Comparison of ENCODE assay signal across 3 cellular contexts in the genomic region with DNA sequence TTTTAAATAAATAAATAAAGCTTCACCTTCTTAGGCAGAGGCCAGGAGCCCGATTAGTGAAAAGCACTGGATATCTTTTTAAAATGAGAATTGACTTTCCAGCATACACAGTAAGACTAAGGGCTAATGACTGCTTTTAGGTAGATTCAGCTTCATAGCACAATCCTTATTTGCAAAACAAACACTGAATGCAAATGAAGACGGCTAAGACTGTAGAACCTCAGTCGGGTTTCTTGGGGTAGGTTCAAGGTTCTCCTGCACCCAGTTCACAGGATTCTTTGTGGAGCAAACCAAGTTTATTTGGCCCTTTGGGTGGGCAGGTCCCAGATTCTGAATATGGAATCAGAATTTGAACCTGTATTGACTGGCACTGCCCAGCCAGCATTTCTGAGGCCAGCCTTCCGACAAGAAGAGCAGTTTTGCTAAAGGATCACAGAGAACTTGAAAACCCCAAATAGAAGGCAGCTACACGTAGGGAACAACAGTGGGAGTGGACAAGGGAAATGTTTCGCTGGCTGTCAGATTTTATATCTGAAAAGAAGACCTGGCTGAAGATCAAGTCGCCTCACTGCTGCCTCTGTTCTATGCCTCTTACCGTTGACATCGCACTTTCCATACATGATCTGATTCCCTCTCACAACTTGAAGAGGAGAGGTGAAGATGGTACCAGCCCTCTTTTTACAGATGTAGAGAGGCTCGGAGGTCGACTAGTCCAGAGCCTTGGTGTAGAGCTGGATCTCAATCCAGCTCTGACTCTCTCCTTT.
TF ChIP-seq lines count a peak whose summit lies in the region.

No MANE protein-coding gene starts in this region.

TF ChIP-seq in IMR-90, 13 proteins besides CTCF, POLR2A, EP300 and RAD21:
- TF ChIP-seq, protein P1, sequence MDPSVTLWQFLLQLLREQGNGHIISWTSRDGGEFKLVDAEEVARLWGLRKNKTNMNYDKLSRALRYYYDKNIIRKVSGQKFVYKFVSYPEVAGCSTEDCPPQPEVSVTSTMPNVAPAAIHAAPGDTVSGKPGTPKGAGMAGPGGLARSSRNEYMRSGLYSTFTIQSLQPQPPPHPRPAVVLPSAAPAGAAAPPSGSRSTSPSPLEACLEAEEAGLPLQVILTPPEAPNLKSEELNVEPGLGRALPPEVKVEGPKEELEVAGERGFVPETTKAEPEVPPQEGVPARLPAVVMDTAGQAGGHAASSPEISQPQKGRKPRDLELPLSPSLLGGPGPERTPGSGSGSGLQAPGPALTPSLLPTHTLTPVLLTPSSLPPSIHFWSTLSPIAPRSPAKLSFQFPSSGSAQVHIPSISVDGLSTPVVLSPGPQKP (IDR thresholded peaks at IDR 0.05; ENCODE audit: borderline replicate concordance, low read depth, low read length) = no peak
- TF ChIP-seq, protein P2, sequence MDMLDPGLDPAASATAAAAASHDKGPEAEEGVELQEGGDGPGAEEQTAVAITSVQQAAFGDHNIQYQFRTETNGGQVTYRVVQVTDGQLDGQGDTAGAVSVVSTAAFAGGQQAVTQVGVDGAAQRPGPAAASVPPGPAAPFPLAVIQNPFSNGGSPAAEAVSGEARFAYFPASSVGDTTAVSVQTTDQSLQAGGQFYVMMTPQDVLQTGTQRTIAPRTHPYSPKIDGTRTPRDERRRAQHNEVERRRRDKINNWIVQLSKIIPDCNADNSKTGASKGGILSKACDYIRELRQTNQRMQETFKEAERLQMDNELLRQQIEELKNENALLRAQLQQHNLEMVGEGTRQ (IDR thresholded peaks at IDR 0.05; ENCODE audit: low read depth, low read length) = no peak
- TF ChIP-seq NFE2L2 (IDR thresholded peaks at IDR 0.05; ENCODE audit: low read depth, low read length) (no peak), BHLHE40 (IDR thresholded peaks at IDR 0.05; ENCODE audit: low read depth, low read length) (no peak), CEBPB (IDR thresholded peaks at IDR 0.05; ENCODE audit: low read depth, low read length) (no peak), FOS (IDR thresholded peaks at IDR 0.05; ENCODE audit: low read depth, low read length) (no peak), MAFK (IDR thresholded peaks at IDR 0.05; ENCODE audit: low read depth, low read length) (no peak), RFX5 (IDR thresholded peaks at IDR 0.05; ENCODE audit: low read depth, low read length) (no peak), SMC3 (IDR thresholded peaks at IDR 0.05; ENCODE audit: low read depth, low read length) (no peak), RCOR1 (IDR thresholded peaks at IDR 0.05; ENCODE audit: insufficient replicate concordance, low read length) (no peak), MXI1 (IDR thresholded peaks at IDR 0.05; ENCODE audit: borderline replicate concordance, low read depth, low read length) (no peak), CHD1 (IDR thresholded peaks at IDR 0.05; ENCODE audit: low read depth, low read length) (no peak)

TF ChIP-seq in H1, 55 proteins besides CTCF, POLR2A, EP300 and RAD21 (continues in another document):
- TF ChIP-seq BACH1 (IDR thresholded peaks at IDR 0.05; ENCODE audit: low read length) (no peak), CBX5 (IDR thresholded peaks at IDR 0.05; ENCODE audit: low read depth, low read length) (no peak), HDAC2 (IDR thresholded peaks at IDR 0.05; ENCODE audit: borderline replicate concordance in 1 of 2, low read depth in 2 of 2, low read length in 2 of 2) (no peak), TEAD4 (IDR thresholded peaks at IDR 0.05; ENCODE audit: low read depth, low read length) (no peak), ZNF274 (IDR thresholded peaks at IDR 0.05; ENCODE audit: borderline replicate concordance, extremely low read depth, low read length) (no peak), JUND (IDR thresholded peaks at IDR 0.05; ENCODE audit: low read length) (no peak), KDM4A (IDR thresholded peaks at IDR 0.05; ENCODE audit: low read depth, low read length, severe bottlenecking) (no peak), BRCA1 (IDR thresholded peaks at IDR 0.05; ENCODE audit: low read depth, low read length) (no peak), TAF1 (IDR thresholded peaks at IDR 0.05; ENCODE audit: low read depth, low read length) (no peak)
- TF ChIP-seq, protein P3, sequence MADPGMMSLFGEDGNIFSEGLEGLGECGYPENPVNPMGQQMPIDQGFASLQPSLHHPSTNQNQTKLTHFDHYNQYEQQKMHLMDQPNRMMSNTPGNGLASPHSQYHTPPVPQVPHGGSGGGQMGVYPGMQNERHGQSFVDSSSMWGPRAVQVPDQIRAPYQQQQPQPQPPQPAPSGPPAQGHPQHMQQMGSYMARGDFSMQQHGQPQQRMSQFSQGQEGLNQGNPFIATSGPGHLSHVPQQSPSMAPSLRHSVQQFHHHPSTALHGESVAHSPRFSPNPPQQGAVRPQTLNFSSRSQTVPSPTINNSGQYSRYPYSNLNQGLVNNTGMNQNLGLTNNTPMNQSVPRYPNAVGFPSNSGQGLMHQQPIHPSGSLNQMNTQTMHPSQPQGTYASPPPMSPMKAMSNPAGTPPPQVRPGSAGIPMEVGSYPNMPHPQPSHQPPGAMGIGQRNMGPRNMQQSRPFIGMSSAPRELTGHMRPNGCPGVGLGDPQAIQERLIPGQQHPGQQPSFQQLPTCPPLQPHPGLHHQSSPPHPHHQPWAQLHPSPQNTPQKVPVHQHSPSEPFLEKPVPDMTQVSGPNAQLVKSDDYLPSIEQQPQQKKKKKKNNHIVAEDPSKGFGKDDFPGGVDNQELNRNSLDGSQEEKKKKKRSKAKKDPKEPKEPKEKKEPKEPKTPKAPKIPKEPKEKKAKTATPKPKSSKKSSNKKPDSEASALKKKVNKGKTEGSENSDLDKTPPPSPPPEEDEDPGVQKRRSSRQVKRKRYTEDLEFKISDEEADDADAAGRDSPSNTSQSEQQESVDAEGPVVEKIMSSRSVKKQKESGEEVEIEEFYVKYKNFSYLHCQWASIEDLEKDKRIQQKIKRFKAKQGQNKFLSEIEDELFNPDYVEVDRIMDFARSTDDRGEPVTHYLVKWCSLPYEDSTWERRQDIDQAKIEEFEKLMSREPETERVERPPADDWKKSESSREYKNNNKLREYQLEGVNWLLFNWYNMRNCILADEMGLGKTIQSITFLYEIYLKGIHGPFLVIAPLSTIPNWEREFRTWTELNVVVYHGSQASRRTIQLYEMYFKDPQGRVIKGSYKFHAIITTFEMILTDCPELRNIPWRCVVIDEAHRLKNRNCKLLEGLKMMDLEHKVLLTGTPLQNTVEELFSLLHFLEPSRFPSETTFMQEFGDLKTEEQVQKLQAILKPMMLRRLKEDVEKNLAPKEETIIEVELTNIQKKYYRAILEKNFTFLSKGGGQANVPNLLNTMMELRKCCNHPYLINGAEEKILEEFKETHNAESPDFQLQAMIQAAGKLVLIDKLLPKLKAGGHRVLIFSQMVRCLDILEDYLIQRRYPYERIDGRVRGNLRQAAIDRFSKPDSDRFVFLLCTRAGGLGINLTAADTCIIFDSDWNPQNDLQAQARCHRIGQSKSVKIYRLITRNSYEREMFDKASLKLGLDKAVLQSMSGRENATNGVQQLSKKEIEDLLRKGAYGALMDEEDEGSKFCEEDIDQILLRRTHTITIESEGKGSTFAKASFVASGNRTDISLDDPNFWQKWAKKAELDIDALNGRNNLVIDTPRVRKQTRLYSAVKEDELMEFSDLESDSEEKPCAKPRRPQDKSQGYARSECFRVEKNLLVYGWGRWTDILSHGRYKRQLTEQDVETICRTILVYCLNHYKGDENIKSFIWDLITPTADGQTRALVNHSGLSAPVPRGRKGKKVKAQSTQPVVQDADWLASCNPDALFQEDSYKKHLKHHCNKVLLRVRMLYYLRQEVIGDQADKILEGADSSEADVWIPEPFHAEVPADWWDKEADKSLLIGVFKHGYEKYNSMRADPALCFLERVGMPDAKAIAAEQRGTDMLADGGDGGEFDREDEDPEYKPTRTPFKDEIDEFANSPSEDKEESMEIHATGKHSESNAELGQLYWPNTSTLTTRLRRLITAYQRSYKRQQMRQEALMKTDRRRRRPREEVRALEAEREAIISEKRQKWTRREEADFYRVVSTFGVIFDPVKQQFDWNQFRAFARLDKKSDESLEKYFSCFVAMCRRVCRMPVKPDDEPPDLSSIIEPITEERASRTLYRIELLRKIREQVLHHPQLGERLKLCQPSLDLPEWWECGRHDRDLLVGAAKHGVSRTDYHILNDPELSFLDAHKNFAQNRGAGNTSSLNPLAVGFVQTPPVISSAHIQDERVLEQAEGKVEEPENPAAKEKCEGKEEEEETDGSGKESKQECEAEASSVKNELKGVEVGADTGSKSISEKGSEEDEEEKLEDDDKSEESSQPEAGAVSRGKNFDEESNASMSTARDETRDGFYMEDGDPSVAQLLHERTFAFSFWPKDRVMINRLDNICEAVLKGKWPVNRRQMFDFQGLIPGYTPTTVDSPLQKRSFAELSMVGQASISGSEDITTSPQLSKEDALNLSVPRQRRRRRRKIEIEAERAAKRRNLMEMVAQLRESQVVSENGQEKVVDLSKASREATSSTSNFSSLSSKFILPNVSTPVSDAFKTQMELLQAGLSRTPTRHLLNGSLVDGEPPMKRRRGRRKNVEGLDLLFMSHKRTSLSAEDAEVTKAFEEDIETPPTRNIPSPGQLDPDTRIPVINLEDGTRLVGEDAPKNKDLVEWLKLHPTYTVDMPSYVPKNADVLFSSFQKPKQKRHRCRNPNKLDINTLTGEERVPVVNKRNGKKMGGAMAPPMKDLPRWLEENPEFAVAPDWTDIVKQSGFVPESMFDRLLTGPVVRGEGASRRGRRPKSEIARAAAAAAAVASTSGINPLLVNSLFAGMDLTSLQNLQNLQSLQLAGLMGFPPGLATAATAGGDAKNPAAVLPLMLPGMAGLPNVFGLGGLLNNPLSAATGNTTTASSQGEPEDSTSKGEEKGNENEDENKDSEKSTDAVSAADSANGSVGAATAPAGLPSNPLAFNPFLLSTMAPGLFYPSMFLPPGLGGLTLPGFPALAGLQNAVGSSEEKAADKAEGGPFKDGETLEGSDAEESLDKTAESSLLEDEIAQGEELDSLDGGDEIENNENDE (IDR thresholded peaks at IDR 0.05; ENCODE audit: insufficient replicate concordance, low read length) = no peak

TF ChIP-seq in neural cell, 6 proteins besides CTCF, POLR2A, EP300 and RAD21:
- TF ChIP-seq MXI1 (conservative IDR thresholded peaks at IDR 0.05; ENCODE audit: poor library complexity, severe bottlenecking) = no peak
- no peak for TF ChIP-seq EZH2 (IDR thresholded peaks at IDR 0.05; ENCODE audit: borderline replicate concordance, insufficient read depth, low read length, poor library complexity, severe bottlenecking)
- TF ChIP-seq SMC3 (conservative IDR thresholded peaks at IDR 0.05; ENCODE audit: poor library complexity) = no peak
- no peak for TF ChIP-seq TAF1 (IDR thresholded peaks at IDR 0.05; ENCODE audit: low read depth)
- TF ChIP-seq, protein P4, sequence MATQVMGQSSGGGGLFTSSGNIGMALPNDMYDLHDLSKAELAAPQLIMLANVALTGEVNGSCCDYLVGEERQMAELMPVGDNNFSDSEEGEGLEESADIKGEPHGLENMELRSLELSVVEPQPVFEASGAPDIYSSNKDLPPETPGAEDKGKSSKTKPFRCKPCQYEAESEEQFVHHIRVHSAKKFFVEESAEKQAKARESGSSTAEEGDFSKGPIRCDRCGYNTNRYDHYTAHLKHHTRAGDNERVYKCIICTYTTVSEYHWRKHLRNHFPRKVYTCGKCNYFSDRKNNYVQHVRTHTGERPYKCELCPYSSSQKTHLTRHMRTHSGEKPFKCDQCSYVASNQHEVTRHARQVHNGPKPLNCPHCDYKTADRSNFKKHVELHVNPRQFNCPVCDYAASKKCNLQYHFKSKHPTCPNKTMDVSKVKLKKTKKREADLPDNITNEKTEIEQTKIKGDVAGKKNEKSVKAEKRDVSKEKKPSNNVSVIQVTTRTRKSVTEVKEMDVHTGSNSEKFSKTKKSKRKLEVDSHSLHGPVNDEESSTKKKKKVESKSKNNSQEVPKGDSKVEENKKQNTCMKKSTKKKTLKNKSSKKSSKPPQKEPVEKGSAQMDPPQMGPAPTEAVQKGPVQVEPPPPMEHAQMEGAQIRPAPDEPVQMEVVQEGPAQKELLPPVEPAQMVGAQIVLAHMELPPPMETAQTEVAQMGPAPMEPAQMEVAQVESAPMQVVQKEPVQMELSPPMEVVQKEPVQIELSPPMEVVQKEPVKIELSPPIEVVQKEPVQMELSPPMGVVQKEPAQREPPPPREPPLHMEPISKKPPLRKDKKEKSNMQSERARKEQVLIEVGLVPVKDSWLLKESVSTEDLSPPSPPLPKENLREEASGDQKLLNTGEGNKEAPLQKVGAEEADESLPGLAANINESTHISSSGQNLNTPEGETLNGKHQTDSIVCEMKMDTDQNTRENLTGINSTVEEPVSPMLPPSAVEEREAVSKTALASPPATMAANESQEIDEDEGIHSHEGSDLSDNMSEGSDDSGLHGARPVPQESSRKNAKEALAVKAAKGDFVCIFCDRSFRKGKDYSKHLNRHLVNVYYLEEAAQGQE (IDR thresholded peaks at IDR 0.05; ENCODE audit: borderline replicate concordance) = no peak
- no peak for TF ChIP-seq POLR2AphosphoS5 (IDR thresholded peaks at IDR 0.05)
